1 cellular context compared by ENCODE assay signal in the genomic region with DNA sequence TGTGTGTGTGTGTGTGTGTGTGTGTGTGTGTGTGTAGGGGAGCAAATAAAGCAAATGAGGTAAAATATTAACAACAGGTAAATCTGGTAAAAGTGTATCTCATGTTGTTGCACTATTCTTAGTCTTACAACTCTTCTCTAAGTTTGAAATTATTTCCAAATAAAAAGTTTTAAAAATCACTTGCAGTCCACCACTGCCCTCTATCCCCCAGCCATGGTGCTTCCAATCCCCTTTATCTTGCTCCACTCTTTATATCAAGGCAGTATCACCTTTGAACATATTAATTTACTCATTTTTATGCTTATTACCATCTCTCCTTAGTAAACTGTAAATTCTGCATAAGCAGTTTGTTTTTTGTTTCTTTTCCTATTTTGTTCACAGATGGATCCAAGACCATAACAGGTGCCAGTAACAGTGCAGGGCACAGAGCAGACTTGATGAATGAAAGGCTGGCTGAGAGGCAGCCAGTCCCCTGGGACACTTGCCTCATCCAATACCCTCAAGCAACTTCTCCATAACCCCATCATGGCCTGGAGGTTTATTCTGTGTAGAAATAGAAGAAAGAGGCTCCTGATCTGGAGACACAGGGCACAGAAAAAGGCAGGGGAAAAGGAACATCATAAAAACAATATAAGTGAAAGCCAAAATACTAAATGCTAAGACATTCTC.
TF ChIP-seq lines count a peak whose summit lies in the region.

No MANE protein-coding gene starts in this region.

TF ChIP-seq in GM23338, 12 proteins besides CTCF, POLR2A, EP300 and RAD21 (continued from another document):
- TF ChIP-seq, protein P1, sequence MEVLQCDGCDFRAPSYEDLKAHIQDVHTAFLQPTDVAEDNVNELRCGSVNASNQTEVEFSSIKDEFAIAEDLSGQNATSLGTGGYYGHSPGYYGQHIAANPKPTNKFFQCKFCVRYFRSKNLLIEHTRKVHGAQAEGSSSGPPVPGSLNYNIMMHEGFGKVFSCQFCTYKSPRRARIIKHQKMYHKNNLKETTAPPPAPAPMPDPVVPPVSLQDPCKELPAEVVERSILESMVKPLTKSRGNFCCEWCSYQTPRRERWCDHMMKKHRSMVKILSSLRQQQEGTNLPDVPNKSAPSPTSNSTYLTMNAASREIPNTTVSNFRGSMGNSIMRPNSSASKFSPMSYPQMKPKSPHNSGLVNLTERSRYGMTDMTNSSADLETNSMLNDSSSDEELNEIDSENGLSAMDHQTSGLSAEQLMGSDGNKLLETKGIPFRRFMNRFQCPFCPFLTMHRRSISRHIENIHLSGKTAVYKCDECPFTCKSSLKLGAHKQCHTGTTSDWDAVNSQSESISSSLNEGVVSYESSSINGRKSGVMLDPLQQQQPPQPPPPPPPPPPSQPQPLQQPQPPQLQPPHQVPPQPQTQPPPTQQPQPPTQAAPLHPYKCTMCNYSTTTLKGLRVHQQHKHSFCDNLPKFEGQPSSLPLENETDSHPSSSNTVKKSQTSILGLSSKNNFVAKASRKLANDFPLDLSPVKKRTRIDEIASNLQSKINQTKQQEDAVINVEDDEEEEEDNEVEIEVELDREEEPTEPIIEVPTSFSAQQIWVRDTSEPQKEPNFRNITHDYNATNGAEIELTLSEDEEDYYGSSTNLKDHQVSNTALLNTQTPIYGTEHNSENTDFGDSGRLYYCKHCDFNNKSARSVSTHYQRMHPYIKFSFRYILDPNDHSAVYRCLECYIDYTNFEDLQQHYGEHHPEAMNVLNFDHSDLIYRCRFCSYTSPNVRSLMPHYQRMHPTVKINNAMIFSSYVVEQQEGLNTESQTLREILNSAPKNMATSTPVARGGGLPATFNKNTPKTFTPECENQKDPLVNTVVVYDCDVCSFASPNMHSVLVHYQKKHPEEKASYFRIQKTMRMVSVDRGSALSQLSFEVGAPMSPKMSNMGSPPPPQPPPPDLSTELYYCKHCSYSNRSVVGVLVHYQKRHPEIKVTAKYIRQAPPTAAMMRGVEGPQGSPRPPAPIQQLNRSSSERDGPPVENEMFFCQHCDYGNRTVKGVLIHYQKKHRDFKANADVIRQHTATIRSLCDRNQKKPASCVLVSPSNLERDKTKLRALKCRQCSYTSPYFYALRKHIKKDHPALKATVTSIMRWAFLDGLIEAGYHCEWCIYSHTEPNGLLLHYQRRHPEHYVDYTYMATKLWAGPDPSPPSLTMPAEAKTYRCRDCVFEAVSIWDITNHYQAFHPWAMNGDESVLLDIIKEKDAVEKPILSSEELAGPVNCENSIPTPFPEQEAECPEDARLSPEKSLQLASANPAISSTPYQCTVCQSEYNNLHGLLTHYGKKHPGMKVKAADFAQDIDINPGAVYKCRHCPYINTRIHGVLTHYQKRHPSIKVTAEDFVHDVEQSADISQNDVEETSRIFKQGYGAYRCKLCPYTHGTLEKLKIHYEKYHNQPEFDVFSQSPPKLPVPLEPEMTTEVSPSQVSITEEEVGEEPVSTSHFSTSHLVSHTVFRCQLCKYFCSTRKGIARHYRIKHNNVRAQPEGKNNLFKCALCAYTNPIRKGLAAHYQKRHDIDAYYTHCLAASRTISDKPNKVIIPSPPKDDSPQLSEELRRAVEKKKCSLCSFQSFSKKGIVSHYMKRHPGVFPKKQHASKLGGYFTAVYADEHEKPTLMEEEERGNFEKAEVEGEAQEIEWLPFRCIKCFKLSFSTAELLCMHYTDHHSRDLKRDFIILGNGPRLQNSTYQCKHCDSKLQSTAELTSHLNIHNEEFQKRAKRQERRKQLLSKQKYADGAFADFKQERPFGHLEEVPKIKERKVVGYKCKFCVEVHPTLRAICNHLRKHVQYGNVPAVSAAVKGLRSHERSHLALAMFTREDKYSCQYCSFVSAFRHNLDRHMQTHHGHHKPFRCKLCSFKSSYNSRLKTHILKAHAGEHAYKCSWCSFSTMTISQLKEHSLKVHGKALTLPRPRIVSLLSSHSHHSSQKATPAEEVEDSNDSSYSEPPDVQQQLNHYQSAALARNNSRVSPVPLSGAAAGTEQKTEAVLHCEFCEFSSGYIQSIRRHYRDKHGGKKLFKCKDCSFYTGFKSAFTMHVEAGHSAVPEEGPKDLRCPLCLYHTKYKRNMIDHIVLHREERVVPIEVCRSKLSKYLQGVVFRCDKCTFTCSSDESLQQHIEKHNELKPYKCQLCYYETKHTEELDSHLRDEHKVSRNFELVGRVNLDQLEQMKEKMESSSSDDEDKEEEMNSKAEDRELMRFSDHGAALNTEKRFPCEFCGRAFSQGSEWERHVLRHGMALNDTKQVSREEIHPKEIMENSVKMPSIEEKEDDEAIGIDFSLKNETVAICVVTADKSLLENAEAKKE (CRISPR knock-in tag; IDR thresholded peaks at IDR 0.05), result no peak
- TF ChIP-seq EZH2 (IDR thresholded peaks at IDR 0.05; ENCODE audit: low read depth, unreplicated experiment) (no peak), POLR2AphosphoS5 (IDR thresholded peaks at IDR 0.05; ENCODE audit: low read depth) (no peak), EZH2phosphoT487 (IDR thresholded peaks at IDR 0.05; ENCODE audit: unreplicated experiment) (no peak), CREB1 (CRISPR knock-in tag; IDR thresholded peaks at IDR 0.05; ENCODE audit: low read depth) (no peak), ZNF114 (CRISPR knock-in tag; IDR thresholded peaks at IDR 0.05) (no peak), STAT1 (IDR thresholded peaks at IDR 0.05; ENCODE audit: unreplicated experiment) (no peak), NANOG (IDR thresholded peaks at IDR 0.05; ENCODE audit: borderline replicate concordance) (no peak), ZNF331 (CRISPR knock-in tag; IDR thresholded peaks at IDR 0.05; ENCODE audit: low read depth) (no peak)
- TF ChIP-seq, protein P2, sequence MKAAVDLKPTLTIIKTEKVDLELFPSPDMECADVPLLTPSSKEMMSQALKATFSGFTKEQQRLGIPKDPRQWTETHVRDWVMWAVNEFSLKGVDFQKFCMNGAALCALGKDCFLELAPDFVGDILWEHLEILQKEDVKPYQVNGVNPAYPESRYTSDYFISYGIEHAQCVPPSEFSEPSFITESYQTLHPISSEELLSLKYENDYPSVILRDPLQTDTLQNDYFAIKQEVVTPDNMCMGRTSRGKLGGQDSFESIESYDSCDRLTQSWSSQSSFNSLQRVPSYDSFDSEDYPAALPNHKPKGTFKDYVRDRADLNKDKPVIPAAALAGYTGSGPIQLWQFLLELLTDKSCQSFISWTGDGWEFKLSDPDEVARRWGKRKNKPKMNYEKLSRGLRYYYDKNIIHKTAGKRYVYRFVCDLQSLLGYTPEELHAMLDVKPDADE (IDR thresholded peaks at IDR 0.05), result no peak
- TF ChIP-seq, protein P3, sequence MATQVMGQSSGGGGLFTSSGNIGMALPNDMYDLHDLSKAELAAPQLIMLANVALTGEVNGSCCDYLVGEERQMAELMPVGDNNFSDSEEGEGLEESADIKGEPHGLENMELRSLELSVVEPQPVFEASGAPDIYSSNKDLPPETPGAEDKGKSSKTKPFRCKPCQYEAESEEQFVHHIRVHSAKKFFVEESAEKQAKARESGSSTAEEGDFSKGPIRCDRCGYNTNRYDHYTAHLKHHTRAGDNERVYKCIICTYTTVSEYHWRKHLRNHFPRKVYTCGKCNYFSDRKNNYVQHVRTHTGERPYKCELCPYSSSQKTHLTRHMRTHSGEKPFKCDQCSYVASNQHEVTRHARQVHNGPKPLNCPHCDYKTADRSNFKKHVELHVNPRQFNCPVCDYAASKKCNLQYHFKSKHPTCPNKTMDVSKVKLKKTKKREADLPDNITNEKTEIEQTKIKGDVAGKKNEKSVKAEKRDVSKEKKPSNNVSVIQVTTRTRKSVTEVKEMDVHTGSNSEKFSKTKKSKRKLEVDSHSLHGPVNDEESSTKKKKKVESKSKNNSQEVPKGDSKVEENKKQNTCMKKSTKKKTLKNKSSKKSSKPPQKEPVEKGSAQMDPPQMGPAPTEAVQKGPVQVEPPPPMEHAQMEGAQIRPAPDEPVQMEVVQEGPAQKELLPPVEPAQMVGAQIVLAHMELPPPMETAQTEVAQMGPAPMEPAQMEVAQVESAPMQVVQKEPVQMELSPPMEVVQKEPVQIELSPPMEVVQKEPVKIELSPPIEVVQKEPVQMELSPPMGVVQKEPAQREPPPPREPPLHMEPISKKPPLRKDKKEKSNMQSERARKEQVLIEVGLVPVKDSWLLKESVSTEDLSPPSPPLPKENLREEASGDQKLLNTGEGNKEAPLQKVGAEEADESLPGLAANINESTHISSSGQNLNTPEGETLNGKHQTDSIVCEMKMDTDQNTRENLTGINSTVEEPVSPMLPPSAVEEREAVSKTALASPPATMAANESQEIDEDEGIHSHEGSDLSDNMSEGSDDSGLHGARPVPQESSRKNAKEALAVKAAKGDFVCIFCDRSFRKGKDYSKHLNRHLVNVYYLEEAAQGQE (IDR thresholded peaks at IDR 0.05; ENCODE audit: unreplicated experiment), result no peak
